18 cellular contexts compared by ENCODE assay signal in genomic region chr21:35606578-35606977, GRCh38.
"Had no signal": no experiment of that assay in that cellular context is flagged by ENCODE, and none has a peak within 500 bp of the region (broad histone marks: within the 10 kb centered on the region; RNA-seq: fewer than 3 reads in every experiment).

No MANE protein-coding gene starts in this region.

- FAIRE-seq: colon had no signal

- H3K4me3 ChIP-seq: adrenal gland, ascending aorta, esophagus squamous epithelium, left ventricle myocardium inferior, testis, vagina had no signal

- DNase-seq: activated CD4-positive, alpha-beta T cell treated with anti-CD3 and anti-CD28 coated beads for 48 hours; activated CD8-positive, alpha-beta memory T cell treated with anti-CD3 and anti-CD28 coated beads, Interleukin-2, amount 10 ng/mL, durations not matched to agents 7 days and 5 days; activated CD8-positive, alpha-beta T cell treated with anti-CD3 and anti-CD28 coated beads for 36 hours; activated T-cell treated with anti-CD3 and anti-CD28 coated beads for 4 hours; adrenal gland; brain microvascular endothelial cell; effector memory CD4-positive, alpha-beta T cell; esophagus squamous epithelium; kidney glomerular epithelial cell; left ventricle myocardium inferior; natural killer cell; stimulated activated CD4-positive, alpha-beta T cell treated with anti-CD3 and anti-CD28 coated beads, Interleukin-2, amount 100 ng/mL, for 48 hours; stimulated activated CD8-positive, alpha-beta memory T cell treated with anti-CD3 and anti-CD28 coated beads, Interleukin-4, amount 100 ng/mL, for 48 hours; stimulated activated naive CD4-positive, alpha-beta T cell; testis had no signal
